16 cellular contexts compared by ENCODE assay signal in the genomic region with DNA sequence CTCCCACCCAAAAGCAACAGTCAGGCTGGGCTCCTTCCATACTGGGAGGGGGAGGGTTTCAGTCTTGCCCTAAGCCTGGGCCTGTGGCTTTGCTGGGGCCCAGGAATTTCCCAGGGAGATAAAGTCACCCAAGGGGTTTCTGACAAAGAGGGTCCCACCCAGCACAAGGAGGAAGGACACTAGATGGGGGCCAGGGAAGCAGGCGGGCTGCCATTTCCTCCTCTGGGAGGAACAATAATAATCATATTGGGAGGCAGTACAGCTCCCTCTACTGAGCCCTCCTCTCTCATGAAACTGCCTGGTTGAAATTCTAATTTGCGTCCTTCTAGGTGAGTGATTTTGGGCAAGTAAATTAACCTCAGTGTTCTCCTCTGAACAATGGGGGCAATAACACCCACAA. TPM values are rescaled to one million over a fixed set of nuclear protein-coding genes. Genes with fewer than 3 reads are reported as not detected.
DNase-seq lines count a peak whose midpoint lies in the region; ATAC-seq and TF ChIP-seq lines count a peak whose summit lies in the region.
"Had no signal": no experiment of that assay in that cellular context is flagged by ENCODE, and none has a peak within 500 bp of the region (broad histone marks: within the 10 kb centered on the region; RNA-seq: fewer than 3 reads in every experiment).

No MANE protein-coding gene starts in this region.

- H3K4me1 Mint-ChIP-seq in activated naive CD4-positive, alpha-beta T cell treated with anti-CD3 and anti-CD28 coated beads, Interleukin-2, amount 10 ng/mL, durations not matched to agents 7 days and 5 days = peaks cover 18% of the 10 kb centered on the region
- peaks cover 70% of the 10 kb centered on the region for H3K4me1 Mint-ChIP-seq in dendritic cell treated with granulocyte-macrophage colony-stimulating factor and Interleukin-4, amounts not matched to agents 40 ng/mL and 50 ng/mL, for 4 days (ENCODE audit: low read depth)
- peaks cover 21% of the 10 kb centered on the region for H3K4me1 Mint-ChIP-seq in CD14-positive monocyte

- no peak for DNase-seq in activated naive CD4-positive, alpha-beta T cell treated with anti-CD3 and anti-CD28 coated beads, Interleukin-2, amount 50 U/mL, for 72 hours (ENCODE audit: low spot score in 2 of 2)
- DNase-seq in activated naive CD4-positive, alpha-beta T cell treated with anti-CD3 and anti-CD28 coated beads, Interleukin-2, amount 10 ng/mL, durations not matched to agents 7 days and 5 days = no peak
- no peak for DNase-seq in uterus
- no peak for DNase-seq in CD14-positive monocyte (ENCODE audit: low spot score)
- DNase-seq: activated CD8-positive, alpha-beta memory T cell treated with anti-CD3 and anti-CD28 coated beads for 24 hours; KBM-7; naive B cell; NCI-H1436 treated with DMSO at 0.1 percent for 48 hours; NCI-H748 treated with DMSO at 0.1 percent for 48 hours; SHP77 had no signal

- no peaks in the 10 kb centered on the region for H3K9me3 ChIP-seq in muscle layer of duodenum (ENCODE audit: control insufficient read depth in 1 of 2, low read length in 2 of 2)
- no peaks in the 10 kb centered on the region for H3K9me3 ChIP-seq in uterus

- H3K36me3 Mint-ChIP-seq in activated naive CD4-positive, alpha-beta T cell treated with anti-CD3 and anti-CD28 coated beads, Interleukin-2, amount 50 U/mL, for 72 hours = peaks cover 8 to 42% of the 10 kb centered on the region in 2 donors
- H3K36me3 Mint-ChIP-seq in activated naive CD4-positive, alpha-beta T cell treated with anti-CD3 and anti-CD28 coated beads, Interleukin-2, amount 10 ng/mL, durations not matched to agents 7 days and 5 days = peaks cover 49% of the 10 kb centered on the region
- H3K36me3 Mint-ChIP-seq in dendritic cell treated with granulocyte-macrophage colony-stimulating factor and Interleukin-4, amounts not matched to agents 40 ng/mL and 50 ng/mL, for 4 days (ENCODE audit: low read depth) = peaks cover 100% of the 10 kb centered on the region
- peaks cover 61 to 90% of the 10 kb centered on the region in 2 donors for H3K36me3 Mint-ChIP-seq in CD14-positive monocyte

- no peak for ATAC-seq in activated naive CD4-positive, alpha-beta T cell treated with anti-CD3 and anti-CD28 coated beads, Interleukin-2, amount 50 U/mL, for 72 hours
- ATAC-seq in GM19467 (IDR thresholded peaks at IDR 0.05; ENCODE audit: unreplicated experiment) = no peak
- ATAC-seq in GM18505 (IDR thresholded peaks at IDR 0.05; ENCODE audit: unreplicated experiment) = no peak

- intact Hi-C loops in dendritic cell treated with granulocyte-macrophage colony-stimulating factor and Interleukin-4, amounts not matched to agents 40 ng/mL and 50 ng/mL, for 4 days (cut with micrococcal nuclease) = no loop called here
- intact Hi-C loops in uterus (cut with DNase I; ENCODE audit: low total_unique reads) (no loop called here), CD14-positive monocyte (cut with micrococcal nuclease) (no loop called here)

- TF ChIP-seq POLR2A in uterus (IDR thresholded peaks at IDR 0.05) (no peak), GM18505 (IDR thresholded peaks at IDR 0.05; ENCODE audit: borderline replicate concordance, extremely low read depth, insufficient read depth, insufficient read length) (no peak)

- H3K27me3 Mint-ChIP-seq in activated naive CD4-positive, alpha-beta T cell treated with anti-CD3 and anti-CD28 coated beads, Interleukin-2, amount 10 ng/mL, durations not matched to agents 7 days and 5 days = no peaks in the 10 kb centered on the region
- H3K27me3 Mint-ChIP-seq in dendritic cell treated with granulocyte-macrophage colony-stimulating factor and Interleukin-4, amounts not matched to agents 40 ng/mL and 50 ng/mL, for 4 days = no peaks in the 10 kb centered on the region
- peaks cover 0 to 2% (median 0%) of the 10 kb centered on the region in 3 donors for H3K27me3 Mint-ChIP-seq in CD14-positive monocyte (ENCODE audit: low read depth in 3 of 3)
- H3K27me3 Mint-ChIP-seq: activated naive CD4-positive, alpha-beta T cell treated with anti-CD3 and anti-CD28 coated beads, Interleukin-2, amount 50 U/mL, for 24 hours; naive B cell had no signal

- no peak overlapping the region for H3K4me3 ChIP-seq in muscle layer of duodenum (ENCODE audit: low read depth in 1 of 2, low read length in 2 of 2)
- no peak overlapping the region for H3K4me3 ChIP-seq in uterus
- H3K4me3 ChIP-seq: smooth muscle cell had no signal

- no peaks in the 10 kb centered on the region for H3K9me3 Mint-ChIP-seq in activated naive CD4-positive, alpha-beta T cell treated with anti-CD3 and anti-CD28 coated beads, Interleukin-2, amount 50 U/mL, for 72 hours
- H3K9me3 Mint-ChIP-seq in activated naive CD4-positive, alpha-beta T cell treated with anti-CD3 and anti-CD28 coated beads, Interleukin-2, amount 10 ng/mL, durations not matched to agents 7 days and 5 days = no peaks in the 10 kb centered on the region
- peaks cover 7% of the 10 kb centered on the region for H3K9me3 Mint-ChIP-seq in dendritic cell treated with granulocyte-macrophage colony-stimulating factor and Interleukin-4, amounts not matched to agents 40 ng/mL and 50 ng/mL, for 4 days
- H3K9me3 Mint-ChIP-seq in CD14-positive monocyte = peaks cover 4 to 16% (median 6%) of the 10 kb centered on the region in 7 donors
- H3K9me3 Mint-ChIP-seq: activated naive CD4-positive, alpha-beta T cell treated with anti-CD3 and anti-CD28 coated beads, Interleukin-2, amount 50 U/mL, for 24 hours had no signal

- TF ChIP-seq CTCF in uterus (IDR thresholded peaks at IDR 0.05) = no peak
- no peak for TF ChIP-seq CTCF in CD14-positive monocyte (IDR thresholded peaks at IDR 0.05)

- H3K27ac ChIP-seq in muscle layer of duodenum (ENCODE audit: low read length) = peak overlapping the region; percentile 8
- H3K27ac ChIP-seq in uterus = peak overlapping the region; percentile 28 to 44

- peak overlapping the region; percentile 44 for H3K27ac Mint-ChIP-seq in activated naive CD4-positive, alpha-beta T cell treated with anti-CD3 and anti-CD28 coated beads, Interleukin-2, amount 50 U/mL, for 72 hours
- no peak overlapping the region for H3K27ac Mint-ChIP-seq in activated naive CD4-positive, alpha-beta T cell treated with anti-CD3 and anti-CD28 coated beads, Interleukin-2, amount 10 ng/mL, durations not matched to agents 7 days and 5 days
- peak overlapping the region; percentile 63 for H3K27ac Mint-ChIP-seq in dendritic cell treated with granulocyte-macrophage colony-stimulating factor and Interleukin-4, amounts not matched to agents 40 ng/mL and 50 ng/mL, for 4 days
- H3K27ac Mint-ChIP-seq in CD14-positive monocyte = no peak overlapping the region

- H3K4me1 ChIP-seq in muscle layer of duodenum (ENCODE audit: control insufficient read depth in 1 of 2, insufficient read depth in 2 of 2, low read length in 2 of 2) (peaks cover 0 to 6% of the 10 kb centered on the region in 2 donors), uterus (no peaks in the 10 kb centered on the region)

- no peak overlapping the region for H3K4me3 Mint-ChIP-seq in activated naive CD4-positive, alpha-beta T cell treated with anti-CD3 and anti-CD28 coated beads, Interleukin-2, amount 10 ng/mL, durations not matched to agents 7 days and 5 days
- no peak overlapping the region for H3K4me3 Mint-ChIP-seq in dendritic cell treated with granulocyte-macrophage colony-stimulating factor and Interleukin-4, amounts not matched to agents 40 ng/mL and 50 ng/mL, for 4 days
- H3K4me3 Mint-ChIP-seq in CD14-positive monocyte = no peak overlapping the region
- H3K4me3 Mint-ChIP-seq: activated naive CD4-positive, alpha-beta T cell treated with anti-CD3 and anti-CD28 coated beads, Interleukin-2, amount 50 U/mL, for 24 hours; naive B cell had no signal

- CTCF ChIA-PET in activated naive CD4-positive, alpha-beta T cell treated with anti-CD3 and anti-CD28 coated beads, Interleukin-2, amount 10 ng/mL, durations not matched to agents 7 days and 5 days (lab: Charles Lee) = no interaction called here

- no peaks in the 10 kb centered on the region for H3K27me3 ChIP-seq in muscle layer of duodenum (ENCODE audit: low read depth, low read length)
- H3K27me3 ChIP-seq in uterus = no peaks in the 10 kb centered on the region

- H3K36me3 ChIP-seq in muscle layer of duodenum (ENCODE audit: control insufficient read depth in 1 of 2, insufficient read depth in 2 of 2, low read length in 2 of 2) (peaks cover 4 to 19% of the 10 kb centered on the region in 2 donors), uterus (no peaks in the 10 kb centered on the region)

RNA-seq across cellular contexts. Expression of a gene that starts 7.9 kb away (rescaled TPM):
- total RNA-seq in activated naive CD4-positive, alpha-beta T cell treated with anti-CD3 and anti-CD28 coated beads, Interleukin-2, amount 50 U/mL, for 72 hours = 10 to 100 TPM; 24.2 to 28.5 TPM
- total RNA-seq in uterus = 10 to 100 TPM; 14.2 to 47.1 (median 36.2) TPM
- polyA plus RNA-seq in CD14-positive monocyte = 10 to 100 TPM; 21.6 to 32.4 TPM

RNA-seq across cellular contexts. Expression of a gene that starts 31.4 kb away (rescaled TPM):
- 10 to 100 TPM; 14.7 to 14.9 TPM for total RNA-seq in activated naive CD4-positive, alpha-beta T cell treated with anti-CD3 and anti-CD28 coated beads, Interleukin-2, amount 50 U/mL, for 72 hours
- total RNA-seq in uterus = 10 to 100 TPM; 20.7 to 38.6 (median 29.8) TPM
- 10 to 100 TPM in 1 of 2 donors, 1 to 10 TPM in 1; 8.8 to 12.4 TPM for polyA plus RNA-seq in CD14-positive monocyte

Comparison
In these comparisons a context has a peak if more than half of its experiments do, and no peak if none do; other contexts are left out.
1. H3K27ac Mint-ChIP-seq: peak in activated naive CD4-positive, alpha-beta T cell treated with anti-CD3 and anti-CD28 coated beads, Interleukin-2, amount 50 U/mL, for 72 hours (2 of 2) and dendritic cell treated with granulocyte-macrophage colony-stimulating factor and Interleukin-4, amounts not matched to agents 40 ng/mL and 50 ng/mL, for 4 days (single experiment); none in activated naive CD4-positive, alpha-beta T cell treated with anti-CD3 and anti-CD28 coated beads, Interleukin-2, amount 10 ng/mL, durations not matched to agents 7 days and 5 days (single experiment) and CD14-positive monocyte (0 of 7).